In the genomic region with DNA sequence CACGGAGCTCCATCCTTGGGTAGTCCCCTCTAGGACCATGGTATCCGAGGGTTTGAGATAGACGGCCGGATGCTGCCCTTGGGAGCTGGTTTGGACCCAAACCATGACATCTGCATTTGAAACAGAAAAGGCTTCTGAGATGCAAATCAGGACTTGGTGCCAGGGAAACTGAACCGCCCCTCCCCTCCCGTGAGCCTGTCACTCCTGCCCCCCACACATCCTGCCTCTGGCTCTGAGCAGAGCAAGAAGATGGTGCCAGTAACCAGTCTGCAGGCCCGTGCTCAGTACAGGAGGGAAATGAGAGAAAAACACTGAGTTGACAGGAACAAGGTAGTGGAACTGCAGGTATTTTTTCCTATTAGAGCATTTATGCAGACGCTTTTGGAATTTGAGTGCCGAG, we compare ENCODE assay signal across 1 cellular context.
TF ChIP-seq lines count a peak whose summit lies in the region.

No MANE protein-coding gene starts in this region.

TF ChIP-seq in H1, 55 proteins besides CTCF, POLR2A, EP300 and RAD21:
- TF ChIP-seq SIN3A (conservative IDR thresholded peaks at IDR 0.05 in 1 of 2, IDR thresholded peaks at IDR 0.05 in 1 of 2; ENCODE audit: low read depth in 1 of 2, low read length in 2 of 2), result 0 out of 4 replicates have a peak, but pooled peaks of 1 of the 2 experiments have one; percentile 23
- TF ChIP-seq HDAC6 (IDR thresholded peaks at IDR 0.05; ENCODE audit: low read depth, low read length), result no peak
- TF ChIP-seq BRCA1 (IDR thresholded peaks at IDR 0.05; ENCODE audit: low read depth, low read length), result no peak
- TF ChIP-seq GABPA (IDR thresholded peaks at IDR 0.05; ENCODE audit: borderline replicate concordance, insufficient read depth, low read length), result 0 out of 2 replicates have a peak, but pooled peaks have one; percentile 7
- no peak for TF ChIP-seq PHF8 (conservative IDR thresholded peaks at IDR 0.05; ENCODE audit: low read depth, low read length)
- TF ChIP-seq FOSL1 (IDR thresholded peaks at IDR 0.05; ENCODE audit: insufficient read depth, low read depth, low read length), result no peak
- no peak for TF ChIP-seq POU5F1 (IDR thresholded peaks at IDR 0.05; ENCODE audit: low read depth, low read length)
